Comparison of ENCODE assay signal across 1 cellular context in the genomic region with DNA sequence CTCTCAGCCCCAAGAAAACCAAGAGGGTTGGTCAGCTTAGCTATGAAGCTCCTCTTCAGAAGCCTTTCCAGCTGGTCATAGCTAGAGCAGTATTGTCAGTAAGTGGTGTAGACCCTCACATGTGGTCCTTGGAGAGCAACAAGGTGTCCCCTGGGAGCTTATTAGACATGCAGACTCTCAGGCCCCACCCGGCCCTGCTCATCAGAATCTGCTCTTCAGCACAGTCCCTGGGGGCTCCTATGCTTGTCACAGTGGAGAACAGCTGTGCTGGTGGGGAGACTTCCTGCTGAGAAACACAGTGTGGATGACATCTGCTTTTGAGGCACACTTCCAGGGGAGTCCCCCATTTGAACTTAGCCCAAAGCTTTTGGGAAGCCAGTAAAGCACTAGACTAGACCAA.
TF ChIP-seq lines count a peak whose summit lies in the region.

No MANE protein-coding gene starts in this region.

TF ChIP-seq in WTC11, 78 proteins besides CTCF, POLR2A, EP300 and RAD21 (continued from another document):
- no peak for TF ChIP-seq ELF4 (CRISPR knock-in tag; IDR thresholded peaks at IDR 0.05; ENCODE audit: low read depth)
- no peak for TF ChIP-seq HMGA2 (CRISPR knock-in tag; IDR thresholded peaks at IDR 0.05)
- TF ChIP-seq ATF3 (CRISPR knock-in tag; conservative IDR thresholded peaks at IDR 0.05) = no peak
